Comparison of ENCODE assay signal across 17 cellular contexts in the genomic region with DNA sequence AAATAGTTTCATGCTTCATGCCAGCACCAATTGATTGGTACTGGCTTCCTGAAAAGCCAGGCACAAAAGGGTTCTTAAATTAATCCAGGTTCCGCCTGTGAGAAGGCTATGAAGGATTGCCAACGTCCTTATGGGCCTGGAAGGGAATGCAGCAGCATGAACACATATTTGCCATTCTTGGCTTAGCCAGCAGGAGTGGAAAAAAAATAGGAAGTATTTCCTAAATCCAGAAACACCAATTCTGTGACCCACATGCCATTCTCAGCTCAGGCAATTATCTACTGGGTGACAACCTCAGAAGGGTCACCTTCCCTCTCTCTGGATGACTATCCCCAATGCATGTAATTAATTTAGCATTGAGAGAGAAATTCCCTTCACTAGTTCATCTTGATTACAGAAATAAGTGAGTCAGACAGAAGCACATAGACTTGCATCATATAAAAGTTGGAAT. TPM values are rescaled to one million over a fixed set of nuclear protein-coding genes. Genes with fewer than 3 reads are reported as not detected.
DNase-seq lines count a peak whose midpoint lies in the region; ATAC-seq and TF ChIP-seq lines count a peak whose summit lies in the region.
"Had no signal": no experiment of that assay in that cellular context is flagged by ENCODE, and none has a peak within 500 bp of the region (broad histone marks: within the 10 kb centered on the region; RNA-seq: fewer than 3 reads in every experiment).

No MANE protein-coding gene starts in this region.

- H3K27me3 ChIP-seq in HUES48 (ENCODE audit: control insufficient read depth, insufficient read depth, low read length) (no peaks in the 10 kb centered on the region), fibroblast of lung (ENCODE audit: control insufficient read depth, insufficient read depth, low read length) (no peaks in the 10 kb centered on the region)

- no peaks in the 10 kb centered on the region for H4K20me1 ChIP-seq in fibroblast of lung (ENCODE audit: control insufficient read depth, extremely low read depth, insufficient read depth, low read length)

- H3K4me3 Mint-ChIP-seq in activated CD4-positive, alpha-beta T cell treated with anti-CD3 and anti-CD28 coated beads for 36 hours, result no peak overlapping the region
- H3K4me3 Mint-ChIP-seq: activated CD4-positive, alpha-beta T cell treated with anti-CD3 and anti-CD28 coated beads, Interleukin-2, amount 10 ng/mL, durations not matched to agents 24 days and 14 days had no signal

- DNase-seq in amniotic epithelial cell (ENCODE audit: low read depth), result peak; percentile 47
- DNase-seq in fibroblast of lung (ENCODE audit: low read depth in 2 of 2), result peak; percentile 14 to 43
- no peak for DNase-seq in retinal pigment epithelial cell (ENCODE audit: low read depth)
- no peak for DNase-seq in activated CD4-positive, alpha-beta T cell treated with anti-CD3 and anti-CD28 coated beads for 36 hours
- no peak for DNase-seq in coronary artery (ENCODE audit: low spot score)
- DNase-seq: activated CD4-positive, alpha-beta T cell treated with anti-CD3 and anti-CD28 coated beads, Interleukin-2, amount 10 ng/mL, durations not matched to agents 24 days and 14 days; central memory CD4-positive, alpha-beta T cell; DMS79 treated with DMSO at 0.1 percent for 48 hours; effector memory CD4-positive, alpha-beta T cell; midbrain; NCI-H1092 treated with DMSO at 0.1 percent for 48 hours; NCI-H2081; NK-92 treated with Interleukin-12 subunit alpha and Interleukin-12 subunit beta, amount 100 ng/mL, for 24 hours; psoas muscle had no signal

- H3K9me3 Mint-ChIP-seq in activated CD4-positive, alpha-beta T cell treated with anti-CD3 and anti-CD28 coated beads for 36 hours (ENCODE audit: low read depth), result peaks cover 2% of the 10 kb centered on the region
- H3K9me3 Mint-ChIP-seq: activated CD4-positive, alpha-beta T cell treated with anti-CD3 and anti-CD28 coated beads, Interleukin-2, amount 10 ng/mL, durations not matched to agents 24 days and 14 days had no signal

- H3K9ac ChIP-seq in HUES48 (ENCODE audit: low read depth, low read length) (no peak overlapping the region), fibroblast of lung (ENCODE audit: insufficient read depth, low read length) (no peak overlapping the region)

- POLR2A ChIA-PET in activated CD4-positive, alpha-beta T cell treated with anti-CD3 and anti-CD28 coated beads for 36 hours (lab: Charles Lee), result no interaction called here

- no peak overlapping the region for H3K4me2 ChIP-seq in fibroblast of lung (ENCODE audit: extremely low read depth, insufficient read depth, low read length)

- H3K36me3 ChIP-seq in HUES48 (ENCODE audit: control insufficient read depth, insufficient read depth, low read length), result no peaks in the 10 kb centered on the region
- no peaks in the 10 kb centered on the region for H3K36me3 ChIP-seq in fibroblast of lung (ENCODE audit: control insufficient read depth, insufficient read depth, low read length)
- H3K36me3 ChIP-seq: thoracic aorta had no signal

- TF ChIP-seq CTCF in fibroblast of lung (conservative IDR thresholded peaks at IDR 0.05 in 1 of 2, IDR thresholded peaks at IDR 0.05 in 1 of 2; ENCODE audit: low read depth in 1 of 2, low read length in 2 of 2), result peak in 1 of 2 donors; percentile 5
- TF ChIP-seq CTCF in retinal pigment epithelial cell (conservative IDR thresholded peaks at IDR 0.05; ENCODE audit: low read depth, low read length), result peak; percentile 18
- TF ChIP-seq CTCF in coronary artery (IDR thresholded peaks at IDR 0.05), result no peak

- no peak overlapping the region for H2AFZ ChIP-seq in fibroblast of lung (ENCODE audit: low read length)

- intact Hi-C loops in activated CD4-positive, alpha-beta T cell treated with anti-CD3 and anti-CD28 coated beads for 36 hours (cut with DNase I, micrococcal nuclease), result no loop called here

- H3K27ac ChIP-seq in HUES48 (ENCODE audit: low read depth, low read length) (peak overlapping the region; percentile 71), fibroblast of lung (ENCODE audit: insufficient read depth, low read length) (no peak overlapping the region), coronary artery (peak overlapping the region in 1 of 2 donors; percentile 61)
- H3K27ac ChIP-seq: psoas muscle, thoracic aorta had no signal

- no peaks in the 10 kb centered on the region for H3K36me3 Mint-ChIP-seq in activated CD4-positive, alpha-beta T cell treated with anti-CD3 and anti-CD28 coated beads for 36 hours (ENCODE audit: low read depth)

- H3K9me3 ChIP-seq in HUES48 (ENCODE audit: control insufficient read depth, insufficient read depth, low read length), result no peaks in the 10 kb centered on the region
- H3K9me3 ChIP-seq in fibroblast of lung (ENCODE audit: control insufficient read depth, insufficient read depth, low read depth, low read length), result no peaks in the 10 kb centered on the region
- H3K9me3 ChIP-seq: psoas muscle, thoracic aorta had no signal

- no peaks in the 10 kb centered on the region for H3K27me3 Mint-ChIP-seq in activated CD4-positive, alpha-beta T cell treated with anti-CD3 and anti-CD28 coated beads for 36 hours
- H3K27me3 Mint-ChIP-seq: activated CD4-positive, alpha-beta T cell treated with anti-CD3 and anti-CD28 coated beads, Interleukin-2, amount 10 ng/mL, durations not matched to agents 24 days and 14 days had no signal

- peaks cover 21% of the 10 kb centered on the region for H3K4me1 ChIP-seq in HUES48 (ENCODE audit: control insufficient read depth, insufficient read depth, low read length)
- no peaks in the 10 kb centered on the region for H3K4me1 ChIP-seq in fibroblast of lung (ENCODE audit: control insufficient read depth, extremely low read depth, insufficient read depth, low read length)
- H3K4me1 ChIP-seq: psoas muscle had no signal

- no peaks in the 10 kb centered on the region for H3K79me2 ChIP-seq in fibroblast of lung (ENCODE audit: control insufficient read depth, insufficient read depth, low read length)

- CTCF ChIA-PET in activated CD4-positive, alpha-beta T cell treated with anti-CD3 and anti-CD28 coated beads for 36 hours (lab: Charles Lee), result no interaction called here

- no peak overlapping the region for H3K27ac Mint-ChIP-seq in activated CD4-positive, alpha-beta T cell treated with anti-CD3 and anti-CD28 coated beads for 36 hours
- H3K27ac Mint-ChIP-seq: activated CD4-positive, alpha-beta T cell treated with anti-CD3 and anti-CD28 coated beads, Interleukin-2, amount 10 ng/mL, durations not matched to agents 24 days and 14 days had no signal

- no peak for ATAC-seq in activated CD4-positive, alpha-beta T cell treated with anti-CD3 and anti-CD28 coated beads for 36 hours
- ATAC-seq in HG02885 (IDR thresholded peaks at IDR 0.05; ENCODE audit: poor library complexity, unreplicated experiment), result no peak
- ATAC-seq: psoas muscle had no signal

- H3K4me3 ChIP-seq in HUES48 (ENCODE audit: low read depth, low read length), result no peak overlapping the region
- H3K4me3 ChIP-seq in fibroblast of lung (replicated peaks in 1 of 4; ENCODE audit: control extremely low read depth in 1 of 4, insufficient read depth in 1 of 4, low read depth in 3 of 4, low read length in 4 of 4), result no peak overlapping the region
- H3K4me3 ChIP-seq in retinal pigment epithelial cell (ENCODE audit: low read length), result no peak overlapping the region
- H3K4me3 ChIP-seq in coronary artery, result no peak overlapping the region
- H3K4me3 ChIP-seq: psoas muscle, thoracic aorta had no signal

- no peaks in the 10 kb centered on the region for H3K4me1 Mint-ChIP-seq in activated CD4-positive, alpha-beta T cell treated with anti-CD3 and anti-CD28 coated beads for 36 hours
- H3K4me1 Mint-ChIP-seq: activated CD4-positive, alpha-beta T cell treated with anti-CD3 and anti-CD28 coated beads, Interleukin-2, amount 10 ng/mL, durations not matched to agents 24 days and 14 days had no signal

RNA-seq across cellular contexts. Expression of gene ADAMTS9, which starts 36.0 kb away (rescaled TPM):
- total RNA-seq in fibroblast of lung, result 1.8 and 2.1 TPM in 2 replicates
- polyA plus RNA-seq in fibroblast of lung, result 0.69 and 0.82 TPM in 2 replicates
- polyA plus RNA-seq in fibroblast of lung (2012), result 0.64 and 0.67 TPM in 2 replicates
- 1.1 and 2.0 TPM in 2 replicates for polyA minus RNA-seq in fibroblast of lung (ENCODE audit: low replicate concordance)
- not detected for total RNA-seq in activated CD4-positive, alpha-beta T cell treated with anti-CD3 and anti-CD28 coated beads for 36 hours
- total RNA-seq: activated CD4-positive, alpha-beta T cell treated with anti-CD3 and anti-CD28 coated beads, Interleukin-2, amount 10 ng/mL, durations not matched to agents 24 days and 14 days had no signal

Comparison
In these comparisons a context has a peak if more than half of its experiments do, and no peak if none do; other contexts are left out.
1. DNase-seq: peak in amniotic epithelial cell (single experiment) and fibroblast of lung (2 of 2); none in retinal pigment epithelial cell (single experiment), activated CD4-positive, alpha-beta T cell treated with anti-CD3 and anti-CD28 coated beads for 36 hours (single experiment) and coronary artery (single experiment).